Comparison of ENCODE assay signal across 8 cellular contexts in genomic region chr6:89412071-89413005, GRCh38. TPM values are rescaled to one million over a fixed set of nuclear protein-coding genes. Genes with fewer than 3 reads are reported as not detected.
A peak's percentile ranks its signal among the peaks of the same experiment; 100 is the strongest.
DNase-seq lines count a peak whose midpoint lies in the region; ATAC-seq and TF ChIP-seq lines count a peak whose summit lies in the region.

Gene RRAGD (minus strand): TSS chr6:89412273. CDS start chr6:89411993, 280 bp downstream.

- H3K9me3 ChIP-seq in KOPT-K1 (ENCODE audit: insufficient read depth, low read length, poor library complexity, severe bottlenecking) (no peaks in the 10 kb centered on the region), psoas muscle (no peaks in the 10 kb centered on the region)

- H3K4me1 ChIP-seq in psoas muscle: peaks cover 37% of the 10 kb centered on the region

- H3K36me3 ChIP-seq in KOPT-K1 (ENCODE audit: insufficient read depth, low read length) (no peaks in the 10 kb centered on the region), psoas muscle (ENCODE audit: insufficient read depth in 1 of 2, low read depth in 1 of 2) (no peaks in the 10 kb centered on the region)

- no peak for TF ChIP-seq CTCF in psoas muscle (IDR thresholded peaks at IDR 0.05)

- H3K36me3 Mint-ChIP-seq in activated naive CD8-positive, alpha-beta T cell treated with anti-CD3 and anti-CD28 coated beads, Interleukin-2, amount 50 U/mL, for 24 hours (ENCODE audit: low read depth): no peaks in the 10 kb centered on the region

- H3K9me3 Mint-ChIP-seq in activated naive CD8-positive, alpha-beta T cell treated with anti-CD3 and anti-CD28 coated beads, Interleukin-2, amount 50 U/mL, for 24 hours: no peaks in the 10 kb centered on the region

- peak within 1 kb of the TSS; percentile 82 for H3K27ac Mint-ChIP-seq in activated naive CD8-positive, alpha-beta T cell treated with anti-CD3 and anti-CD28 coated beads, Interleukin-2, amount 50 U/mL, for 24 hours

- peaks cover 7% of the 10 kb centered on the region for H3K27me3 Mint-ChIP-seq in activated naive CD8-positive, alpha-beta T cell treated with anti-CD3 and anti-CD28 coated beads, Interleukin-2, amount 50 U/mL, for 24 hours

- DNase-seq in Daoy (ENCODE audit: low read depth) (peak; percentile 55), left ventricle myocardium superior (peak; percentile 88), psoas muscle (peak; percentile 73 to 88), amniotic stem cell (lab: John Stamatoyannopoulos, UW) (no peak)
- peak; percentile 65 for DNase-seq in activated naive CD8-positive, alpha-beta T cell treated with anti-CD3 and anti-CD28 coated beads, Interleukin-2, amount 50 U/mL, for 24 hours

- intact Hi-C loops in left ventricle myocardium superior (cut with micrococcal nuclease) (no loop called here), psoas muscle (cut with DNase I) (loop anchor here in 1 of 2 donors (5.0 kb wide), 1 partner anchor 40 kb away; no protein-coding TSS in a partner anchor)

- peak within 1 kb of the TSS; percentile 90 for H3K4me3 ChIP-seq in psoas muscle

- H3K27me3 ChIP-seq in psoas muscle (ENCODE audit: insufficient read depth in 3 of 3, low read length in 2 of 3): no peaks in the 10 kb centered on the region

- H3K4me3 Mint-ChIP-seq in activated naive CD8-positive, alpha-beta T cell treated with anti-CD3 and anti-CD28 coated beads, Interleukin-2, amount 50 U/mL, for 24 hours: peak within 1 kb of the TSS; percentile 85

- H3K27ac ChIP-seq in KOPT-K1 (ENCODE audit: low read depth, low read length, poor library complexity, severe bottlenecking): peak within 1 kb of the TSS; percentile 72
- H3K27ac ChIP-seq in psoas muscle: peak within 1 kb of the TSS; percentile 99

- H3K4me1 Mint-ChIP-seq in activated naive CD8-positive, alpha-beta T cell treated with anti-CD3 and anti-CD28 coated beads, Interleukin-2, amount 50 U/mL, for 24 hours: peaks cover 23% of the 10 kb centered on the region

- 0 to 1% (median 1%) methylated on average over 47 to 84 of the region's 85 CpGs for WGBS in psoas muscle, 3 donors

- peak; percentile 79 for ATAC-seq in GM21723 (IDR thresholded peaks at IDR 0.05; ENCODE audit: unreplicated experiment)
- peak; percentile 47 for ATAC-seq in SK-N-SH treated with all-trans-retinoic acid at 6 μM for 48 hours
- peak; percentile 90 for ATAC-seq in activated naive CD8-positive, alpha-beta T cell treated with anti-CD3 and anti-CD28 coated beads, Interleukin-2, amount 50 U/mL, for 24 hours
- peak; percentile 89 for ATAC-seq in left ventricle myocardium superior
- peak; percentile 84 to 90 (median 89) for ATAC-seq in psoas muscle

TF ChIP-seq in SK-N-SH treated with all-trans-retinoic acid at 6 μM for 48 hours, 23 proteins besides CTCF, POLR2A, EP300 and RAD21:
- no peak for TF ChIP-seq TCF4 (CRISPR knock-in tag; IDR thresholded peaks at IDR 0.05; ENCODE audit: borderline replicate concordance)
- no peak for TF ChIP-seq ZNF70 (CRISPR knock-in tag; IDR thresholded peaks at IDR 0.05)
- TF ChIP-seq SNAI2 (CRISPR knock-in tag; IDR thresholded peaks at IDR 0.05): no peak
- no peak for TF ChIP-seq GLIS3 (CRISPR knock-in tag; IDR thresholded peaks at IDR 0.05)
- TF ChIP-seq ZFP3 (CRISPR knock-in tag; IDR thresholded peaks at IDR 0.05): no peak
- no peak for TF ChIP-seq ZFP30 (CRISPR knock-in tag; IDR thresholded peaks at IDR 0.05)
- no peak for TF ChIP-seq RARB (CRISPR knock-in tag; IDR thresholded peaks at IDR 0.05)
- TF ChIP-seq CREB5 (CRISPR knock-in tag; IDR thresholded peaks at IDR 0.05; ENCODE audit: low read depth): no peak
- no peak for TF ChIP-seq CSRNP3 (CRISPR knock-in tag; IDR thresholded peaks at IDR 0.05)
- no peak for TF ChIP-seq POU6F1 (CRISPR knock-in tag; IDR thresholded peaks at IDR 0.05; ENCODE audit: borderline replicate concordance, low read depth)
- TF ChIP-seq BACH2 (CRISPR knock-in tag; IDR thresholded peaks at IDR 0.05; ENCODE audit: borderline replicate concordance): no peak
- no peak for TF ChIP-seq PPARA (CRISPR knock-in tag; IDR thresholded peaks at IDR 0.05; ENCODE audit: borderline replicate concordance)
- TF ChIP-seq ISL1 (CRISPR knock-in tag; IDR thresholded peaks at IDR 0.05): no peak

RNA-seq across cellular contexts. Expression of gene RRAGD, which starts in this region (rescaled TPM):
- 8.8 and 9.4 TPM in 2 replicates for total RNA-seq in Daoy (2014; rRNA removed; shearing (Covaris generic))
- total RNA-seq in left ventricle myocardium superior (160 TPM), psoas muscle (100 to 1,000 TPM; 105 to 148 (median 125) TPM)
- polyA plus RNA-seq in psoas muscle: 100 to 1,000 TPM in 1 of 3 donors, 10 to 100 TPM in 2; 34.8 to 163 (median 70.8) TPM

Comparison
In these comparisons a context has a peak if more than half of its experiments do, and no peak if none do; other contexts are left out.
1. RNA of gene RRAGD (total RNA-seq): 160 TPM in left ventricle myocardium superior (single experiment) and 105 to 148 TPM in psoas muscle; 8.8 to 9.4 TPM in Daoy; every median in the first group is over 10 times any median in the second.
2. Peak in every context shown above with its lines, with median percentiles within 50 percentile points of each other: ATAC-seq.